Comparison of ENCODE assay signal across 8 cellular contexts in the genomic region with DNA sequence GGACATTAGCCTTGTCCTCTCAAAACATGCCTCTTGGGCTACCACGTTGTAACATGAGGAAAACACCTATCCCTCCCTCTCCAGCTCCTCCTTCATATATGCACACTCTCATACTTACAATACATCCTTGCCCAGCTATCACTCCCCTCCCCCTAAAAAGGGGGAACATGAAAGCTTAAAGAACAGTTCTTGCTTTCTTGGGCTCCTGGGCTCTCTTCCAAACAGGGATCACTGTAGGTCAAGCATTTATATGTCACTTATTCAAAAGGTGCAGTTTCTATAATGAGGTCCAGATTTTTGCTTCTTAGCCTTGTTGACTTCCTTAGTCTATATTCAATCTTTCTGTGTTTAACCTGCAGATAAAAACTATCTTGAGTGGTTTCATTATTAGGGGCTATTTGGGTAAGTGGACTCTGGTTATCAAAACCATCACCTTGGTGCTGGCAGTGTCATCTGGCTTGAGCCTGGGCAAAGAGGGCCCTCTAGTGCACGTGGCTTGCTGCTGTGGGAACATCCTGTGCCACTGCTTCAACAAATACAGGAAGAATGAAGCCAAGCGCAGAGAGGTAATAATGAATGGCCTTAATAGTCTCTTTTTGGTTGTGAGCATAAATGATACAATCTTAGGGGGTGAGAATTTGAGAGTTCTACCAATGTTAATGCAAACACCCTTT.
DNase-seq lines count a peak whose midpoint lies in the region; ATAC-seq and TF ChIP-seq lines count a peak whose summit lies in the region.

No MANE protein-coding gene starts in this region.

- H3K4me3 ChIP-seq in Caco-2 (ENCODE audit: low read depth, low read length): no peak overlapping the region
- H3K4me3 ChIP-seq in Peyer's patch: no peak overlapping the region

- POLR2A ChIA-PET in Caco-2 (lab: Charles Lee): no interaction called here

- CTCF ChIA-PET in Caco-2 (lab: Charles Lee): no interaction called here

- H3K4me1 Mint-ChIP-seq in Caco-2 (ENCODE audit: low read depth, unreplicated experiment): peaks cover 21% of the 10 kb centered on the region

- H3K9me3 ChIP-seq in Caco-2: no peaks in the 10 kb centered on the region
- H3K9me3 ChIP-seq in Peyer's patch: no peaks in the 10 kb centered on the region

- H3K36me3 ChIP-seq in Caco-2 (ENCODE audit: control insufficient read depth, insufficient read depth, low read length) (no peaks in the 10 kb centered on the region), Peyer's patch (peaks cover 0 to under 1% (median 0%) of the 10 kb centered on the region in 3 donors)

- DNase-seq in Caco-2 (peak; percentile 53), Peyer's patch (peak in 2 of 3 donors; percentile 50 to 66), head of caudate nucleus (peak in 41 of 42 donors; percentile 4 to 68 (median 31)), substantia nigra (lab: John Stamatoyannopoulos, UW) (peak in 28 of 49 donors; percentile 0 to 39 (median 8)), putamen (ENCODE audit: low spot score) (no peak), H4 (ENCODE audit: low spot score) (no peak)

- no peaks in the 10 kb centered on the region for H3K4me1 ChIP-seq in Caco-2
- H3K4me1 ChIP-seq in Peyer's patch: no peaks in the 10 kb centered on the region

- intact Hi-C loops in Caco-2 (cut with micrococcal nuclease; ENCODE audit: unreplicated experiment) (loop anchor here (1.0 kb wide), 3 partner anchors 166 to 202 kb away; a partner anchor contains a TSS), head of caudate nucleus (cut with DNase I) (no loop called here)

- no peak overlapping the region for H3K4me3 Mint-ChIP-seq in Caco-2 (ENCODE audit: unreplicated experiment)

- BruUV-seq in Caco-2 (replicated peaks; lab: Mats Ljungman, UMichigan): no TSS peak

- no peak overlapping the region for H3K27ac Mint-ChIP-seq in Caco-2 (ENCODE audit: unreplicated experiment)

- peak in 1 of 2 experiments; percentile 60 for TF ChIP-seq CTCF in Caco-2 (IDR thresholded peaks at IDR 0.05; ENCODE audit: insufficient read depth in 1 of 2, low read depth in 1 of 2, low read length in 1 of 2, severe bottlenecking in 1 of 2, unreplicated experiment in 1 of 2)
- peak in 3 of 6 experiments; percentile 32 to 49 (median 39) for TF ChIP-seq CTCF in Peyer's patch (IDR thresholded peaks at IDR 0.05)

- no peaks in the 10 kb centered on the region for H3K27me3 ChIP-seq in Caco-2 (replicated peaks; ENCODE audit: control insufficient read depth, insufficient read depth, low read length)
- no peaks in the 10 kb centered on the region for H3K27me3 ChIP-seq in Peyer's patch

- peaks cover 60% of the 10 kb centered on the region for H3K36me3 Mint-ChIP-seq in Caco-2 (ENCODE audit: insufficient read depth, unreplicated experiment)

- no peak for TF ChIP-seq POLR2A in Peyer's patch (IDR thresholded peaks at IDR 0.05)

- peak; percentile 84 for ATAC-seq in GM19463 (IDR thresholded peaks at IDR 0.05; ENCODE audit: unreplicated experiment)
- no peak for ATAC-seq in HG03432 (IDR thresholded peaks at IDR 0.05; ENCODE audit: unreplicated experiment)

- H3K27ac ChIP-seq in Peyer's patch: no peak overlapping the region
- no peak overlapping the region for H3K27ac ChIP-seq in substantia nigra (ENCODE audit: low read depth, low read length, poor library complexity, severe bottlenecking)

- H3K27me3 Mint-ChIP-seq in Caco-2 (ENCODE audit: insufficient read depth, unreplicated experiment): no peaks in the 10 kb centered on the region

- H3K9me3 Mint-ChIP-seq in Caco-2 (ENCODE audit: unreplicated experiment): no peaks in the 10 kb centered on the region

Comparison
In these comparisons a context has a peak if more than half of its experiments do, and no peak if none do; other contexts are left out.
1. DNase-seq: peak in Caco-2 (2 of 2), Peyer's patch (2 of 3), head of caudate nucleus (41 of 42) and substantia nigra (28 of 49); none in putamen (single experiment) and H4 (single experiment).